9 cellular contexts compared by ENCODE assay signal in genomic region chr10:72218329-72218728, GRCh38. TPM values are rescaled to one million over a fixed set of nuclear protein-coding genes. Genes with fewer than 3 reads are reported as not detected.
DNase-seq lines count a peak whose midpoint lies in the region; ATAC-seq, FAIRE-seq and TF ChIP-seq lines count a peak whose summit lies in the region.
"Had no signal": no experiment of that assay in that cellular context is flagged by ENCODE, and none has a peak within 500 bp of the region (broad histone marks: within the 10 kb centered on the region; RNA-seq: fewer than 3 reads in every experiment).

No MANE protein-coding gene starts in this region.

- no peaks in the 10 kb centered on the region for H3K27me3 ChIP-seq in OCI-LY1 (ENCODE audit: insufficient read depth, low read length)
- H3K27me3 ChIP-seq in endothelial cell of umbilical vein (ENCODE audit: control insufficient read depth in 2 of 2, insufficient read depth in 2 of 2, low read length in 2 of 2) = no peaks in the 10 kb centered on the region
- H3K27me3 ChIP-seq in spleen (replicated peaks in 1 of 7) = no peaks in the 10 kb centered on the region

- FAIRE-seq in GM12891 (lab: Jason Lieb, UNC) (peak; percentile 59), endothelial cell of umbilical vein (lab: Jason Lieb, UNC) (peak; percentile 15)

- H3F3A ChIP-seq in OCI-LY1 (ENCODE audit: insufficient read depth, low read length) = peaks cover 7% of the 10 kb centered on the region; the same call in 1 of the 2 replicates

- TF ChIP-seq CTCF in OCI-LY1 (IDR thresholded peaks at IDR 0.05; ENCODE audit: low read length) (no peak), endothelial cell of umbilical vein (IDR thresholded peaks at IDR 0.05; ENCODE audit: extremely low read depth in 1 of 2, insufficient read depth in 1 of 2, low read depth in 1 of 2, low read length in 2 of 2) (no peak), spleen (IDR thresholded peaks at IDR 0.05 in 8 of 11, conservative IDR thresholded peaks at IDR 0.05 in 3 of 11) (no peak)

- no TSS peak for BruUV-seq in endothelial cell of umbilical vein (replicated peaks; lab: Mats Ljungman, UMichigan)

- dilution Hi-C loops in endothelial cell of umbilical vein (cut with MboI; ENCODE audit: extremely low pct_ligation_motif_present, low sequenced_read_pairs) = no loop called here

- no peak for DNase-seq in GM12891 (ENCODE audit: insufficient read length, low spot score)
- no peak for DNase-seq in endothelial cell of umbilical vein (ENCODE audit: low read depth, low spot score)
- DNase-seq in spleen = no peak
- DNase-seq in 8988T = no peak
- no peak for DNase-seq in COLO668 (lab: John Stamatoyannopoulos, UW; ENCODE audit: unreplicated experiment)
- no peak for DNase-seq in erythroblast (lab: John Stamatoyannopoulos, UW)
- DNase-seq: amygdala had no signal

- H4K20me1 ChIP-seq in OCI-LY1 (ENCODE audit: insufficient read depth, low read length) (no peaks in the 10 kb centered on the region), endothelial cell of umbilical vein (replicated peaks; ENCODE audit: control insufficient read depth, extremely low read depth, insufficient read depth, low read length) (no peaks in the 10 kb centered on the region)

- H3K9me3 ChIP-seq in OCI-LY1 (ENCODE audit: low read length) (no peaks in the 10 kb centered on the region), endothelial cell of umbilical vein (replicated peaks; ENCODE audit: control insufficient read depth, insufficient read depth, low read length) (no peaks in the 10 kb centered on the region), spleen (no peaks in the 10 kb centered on the region)

- H3K4me3 ChIP-seq in OCI-LY1 (ENCODE audit: low read depth, low read length, poor library complexity, severe bottlenecking) (peak overlapping the region; percentile 24), endothelial cell of umbilical vein (replicated peaks in 1 of 3; ENCODE audit: insufficient read depth in 1 of 3, low read depth in 1 of 3, low read length in 3 of 3) (no peak overlapping the region), spleen (peak overlapping the region in 4 of 8 donors; percentile 1 to 83 (median 36))

- TF ChIP-seq POLR2A in GM12891 (IDR thresholded peaks at IDR 0.05; ENCODE audit: low read depth, low read length) = no peak
- no peak for TF ChIP-seq POLR2A in endothelial cell of umbilical vein (IDR thresholded peaks at IDR 0.05; ENCODE audit: low read depth, low read length)
- no peak for TF ChIP-seq POLR2A in spleen (IDR thresholded peaks at IDR 0.05)
- no peak for TF ChIP-seq POLR2A in erythroblast (IDR thresholded peaks at IDR 0.05; ENCODE audit: low read length)

- 3 to 25% (median 16%) methylated on average over 1 of the region's 1 CpG for WGBS in spleen, 5 donors

- H3K4me1 ChIP-seq in OCI-LY1 (ENCODE audit: insufficient read depth, low read length, severe bottlenecking) (peaks cover 54% of the 10 kb centered on the region), endothelial cell of umbilical vein (ENCODE audit: control insufficient read depth, extremely low read depth, insufficient read depth, low read length) (peaks cover 7% of the 10 kb centered on the region), spleen (peaks cover 54 to 92% (median 78%) of the 10 kb centered on the region in 6 donors)

- H3K36me3 ChIP-seq in OCI-LY1 (ENCODE audit: insufficient read depth, low read length) (peaks cover 9% of the 10 kb centered on the region; the same call in 1 of the 2 replicates), endothelial cell of umbilical vein (ENCODE audit: control insufficient read depth in 2 of 2, extremely low read depth in 1 of 2, insufficient read depth in 2 of 2, low read length in 2 of 2) (peaks cover 0 to 2% of the 10 kb centered on the region in 2 experiments), spleen (peaks cover 0 to 30% (median 17%) of the 10 kb centered on the region in 6 donors)

- peaks cover 38% of the 10 kb centered on the region for H3K79me2 ChIP-seq in OCI-LY1 (ENCODE audit: insufficient read depth, low read length)
- peaks cover 22% of the 10 kb centered on the region for H3K79me2 ChIP-seq in endothelial cell of umbilical vein (ENCODE audit: control insufficient read depth, insufficient read depth, low read length)

- H3K9ac ChIP-seq in OCI-LY1 (ENCODE audit: low read length) (no peak overlapping the region; the same call in 1 of the 2 replicates), endothelial cell of umbilical vein (replicated peaks; ENCODE audit: extremely low read depth, insufficient read depth, low read length) (no peak overlapping the region)

- H3K9me1 ChIP-seq in endothelial cell of umbilical vein (replicated peaks; ENCODE audit: control insufficient read depth, extremely low read depth, insufficient read depth, low read length) = no peaks in the 10 kb centered on the region

- POLR2A ChIA-PET in endothelial cell of umbilical vein (lab: Charles Lee) = no interaction called here

- peak overlapping the region; percentile 14 for H3K4me2 ChIP-seq in OCI-LY1 (ENCODE audit: low read length)
- H3K4me2 ChIP-seq in endothelial cell of umbilical vein (ENCODE audit: insufficient read depth, low read length) = no peak overlapping the region

- H3K27ac ChIP-seq in OCI-LY1 (ENCODE audit: low read depth, low read length, poor library complexity, severe bottlenecking) (peak overlapping the region; percentile 57), endothelial cell of umbilical vein (ENCODE audit: insufficient read depth, low read depth, low read length) (no peak overlapping the region), spleen (peak overlapping the region; percentile 55 to 99 (median 96))

- intact Hi-C loops in endothelial cell of umbilical vein (cut with micrococcal nuclease) (no loop called here), spleen (cut with DNase I; ENCODE audit: low total_unique reads) (loop anchor here (10.0 kb wide), 1 partner anchor 56 kb away; the partner anchor contains the start of gene DDIT4)

- CTCF ChIA-PET in endothelial cell of umbilical vein (lab: Charles Lee) = interaction anchor here (0.6 to 9.4 kb wide), 4 partner anchors 43 to 122 kb away, joined by 3 to 193 read pairs (median 4); no protein-coding TSS in a partner anchor

- no peak for ATAC-seq in GM19455 (IDR thresholded peaks at IDR 0.05; ENCODE audit: unreplicated experiment)

- H2AFZ ChIP-seq in OCI-LY1 (ENCODE audit: low read length) = no peak overlapping the region
- no peak overlapping the region for H2AFZ ChIP-seq in endothelial cell of umbilical vein (ENCODE audit: low read depth, low read length)

- H3K9me2 ChIP-seq in OCI-LY1 (ENCODE audit: low read depth, low read length) = no peaks in the 10 kb centered on the region

TF ChIP-seq in GM12891, 5 proteins besides CTCF, POLR2A, EP300 and RAD21:
- no peak for TF ChIP-seq PAX5 (IDR thresholded peaks at IDR 0.05; ENCODE audit: insufficient read depth, low read length, severe bottlenecking)
- no peak for TF ChIP-seq POU2F2 (IDR thresholded peaks at IDR 0.05; ENCODE audit: low read depth, low read length)
- TF ChIP-seq TAF1 (IDR thresholded peaks at IDR 0.05; ENCODE audit: low read depth, low read length) = no peak
- peak; percentile 53 for TF ChIP-seq SPI1 (IDR thresholded peaks at IDR 0.05; ENCODE audit: low read depth, low read length)
- no peak for TF ChIP-seq POLR2AphosphoS5 (IDR thresholded peaks at IDR 0.05; ENCODE audit: low read depth, low read length)

TF ChIP-seq in endothelial cell of umbilical vein, 7 proteins besides CTCF, POLR2A, EP300 and RAD21 (continues in another document):
- no peak for TF ChIP-seq POLR2AphosphoS5 (IDR thresholded peaks at IDR 0.05; ENCODE audit: insufficient read depth, low read depth, low read length)
- no peak for TF ChIP-seq MAX (IDR thresholded peaks at IDR 0.05; ENCODE audit: insufficient read depth, insufficient read length)

RNA-seq across cellular contexts. Expression of gene ASCC1, which starts 2.3 kb away (rescaled TPM):
- polyA plus RNA-seq in GM12891 (2012; ENCODE audit: low read depth, missing spikeins) = 36.5 TPM
- 24.9 and 28.2 TPM in 2 replicates for total RNA-seq in endothelial cell of umbilical vein
- polyA plus RNA-seq in endothelial cell of umbilical vein = 14.9 and 16.0 TPM in 2 replicates
- 19.2 and 19.8 TPM in 2 replicates for polyA plus RNA-seq in endothelial cell of umbilical vein (2011; cell fraction: cytosol; rRNA removed)
- polyA plus RNA-seq in endothelial cell of umbilical vein (2011; cell fraction: nucleus; rRNA removed) = 13.6 and 15.4 TPM in 2 replicates
- polyA plus RNA-seq in endothelial cell of umbilical vein (2012) = 24.8 and 28.0 TPM in 2 replicates
- polyA minus RNA-seq in endothelial cell of umbilical vein = 15.5 and 29.6 TPM in 2 replicates
- polyA minus RNA-seq in endothelial cell of umbilical vein (2011; cell fraction: cytosol; rRNA and poly(A)+ RNA removed) = 30.7 TPM
- polyA minus RNA-seq in endothelial cell of umbilical vein (2011; cell fraction: nucleus; rRNA and poly(A)+ RNA removed) = 14.8 and 16.6 TPM in 2 replicates
- 10 to 100 TPM; 23.7 to 41.7 (median 37.9) TPM for total RNA-seq in spleen
- 10 to 100 TPM; 11.9 to 22.0 (median 18.4) TPM for polyA plus RNA-seq in spleen

RNA-seq across cellular contexts. Expression of gene ANAPC16, which starts 2.5 kb away (rescaled TPM):
- 101 TPM for polyA plus RNA-seq in GM12891 (2012; ENCODE audit: low read depth, missing spikeins)
- 44.2 and 44.4 TPM in 2 replicates for total RNA-seq in endothelial cell of umbilical vein
- 32.2 and 38.1 TPM in 2 replicates for polyA plus RNA-seq in endothelial cell of umbilical vein
- polyA plus RNA-seq in endothelial cell of umbilical vein (2011; cell fraction: cytosol; rRNA removed) = 43.3 and 47.2 TPM in 2 replicates
- 16.6 and 16.9 TPM in 2 replicates for polyA plus RNA-seq in endothelial cell of umbilical vein (2011; cell fraction: nucleus; rRNA removed)
- 39.8 and 46.4 TPM in 2 replicates for polyA plus RNA-seq in endothelial cell of umbilical vein (2012)
- polyA minus RNA-seq in endothelial cell of umbilical vein = 21.9 and 28.2 TPM in 2 replicates
- 20.9 TPM for polyA minus RNA-seq in endothelial cell of umbilical vein (2011; cell fraction: cytosol; rRNA and poly(A)+ RNA removed)
- 3.8 and 5.8 TPM in 2 replicates for polyA minus RNA-seq in endothelial cell of umbilical vein (2011; cell fraction: nucleus; rRNA and poly(A)+ RNA removed)
- total RNA-seq in spleen = 100 to 1,000 TPM in 3 of 7 donors, 10 to 100 TPM in 4; 70.8 to 115 (median 97.2) TPM
- polyA plus RNA-seq in spleen = 100 to 1,000 TPM; 182 to 239 (median 224) TPM

RNA-seq across cellular contexts. Expression of gene DDIT4, which starts 55.4 kb away (rescaled TPM):
- 93.2 TPM for polyA plus RNA-seq in GM12891 (2012; ENCODE audit: low read depth, missing spikeins)
- total RNA-seq in endothelial cell of umbilical vein = 53.0 and 60.4 TPM in 2 replicates
- polyA plus RNA-seq in endothelial cell of umbilical vein = 64.2 and 65.3 TPM in 2 replicates
- polyA plus RNA-seq in endothelial cell of umbilical vein (2011; cell fraction: cytosol; rRNA removed) = 36.6 and 46.9 TPM in 2 replicates
- polyA plus RNA-seq in endothelial cell of umbilical vein (2011; cell fraction: nucleus; rRNA removed) = 55.1 and 67.4 TPM in 2 replicates
- 35.9 and 40.5 TPM in 2 replicates for polyA plus RNA-seq in endothelial cell of umbilical vein (2012)
- polyA minus RNA-seq in endothelial cell of umbilical vein = 64.6 and 66.6 TPM in 2 replicates
- polyA minus RNA-seq in endothelial cell of umbilical vein (2011; cell fraction: cytosol; rRNA and poly(A)+ RNA removed) = 248 TPM
- 57.9 and 87.9 TPM in 2 replicates for polyA minus RNA-seq in endothelial cell of umbilical vein (2011; cell fraction: nucleus; rRNA and poly(A)+ RNA removed)
- 100 to 1,000 TPM; 103 to 308 (median 249) TPM for total RNA-seq in spleen
- 100 to 1,000 TPM in 2 of 3 donors, 10 to 100 TPM in 1; 99.3 to 247 (median 209) TPM for polyA plus RNA-seq in spleen
